ENCODE assay signal across 1 cellular context in genomic region chr2:42340045-42340937, GRCh38.
TF ChIP-seq lines count a peak whose summit lies in the region.

No MANE protein-coding gene starts in this region.

TF ChIP-seq in HepG2, 621 proteins besides CTCF, POLR2A, EP300 and RAD21 (continued from another document and continues in another):
- TF ChIP-seq AFF4 (CRISPR knock-in tag; IDR thresholded peaks at IDR 0.05), result no peak
- no peak for TF ChIP-seq ZFYVE20 (CRISPR knock-in tag; IDR thresholded peaks at IDR 0.05; ENCODE audit: borderline replicate concordance, low read depth)
- TF ChIP-seq ZNF589 (CRISPR knock-in tag; conservative IDR thresholded peaks at IDR 0.05), result 0 out of 2 replicates have a peak, but pooled peaks have one; percentile 47
- peak; percentile 67 for TF ChIP-seq ZFP91 (CRISPR knock-in tag; IDR thresholded peaks at IDR 0.05; ENCODE audit: borderline replicate concordance)
- TF ChIP-seq SSRP1 (CRISPR knock-in tag; IDR thresholded peaks at IDR 0.05), result peak; percentile 25; the same call in 1 of the 2 replicates
- 0 out of 2 replicates have a peak, but pooled peaks have one; percentile 22 for TF ChIP-seq MEF2D (CRISPR knock-in tag; IDR thresholded peaks at IDR 0.05)
- no peak; the same call in 1 of the 2 replicates for TF ChIP-seq SOX5 (CRISPR knock-in tag; IDR thresholded peaks at IDR 0.05; ENCODE audit: borderline replicate concordance)
- TF ChIP-seq NONO (IDR thresholded peaks at IDR 0.05), result no peak
- TF ChIP-seq NONO (CRISPR knock-in tag; conservative IDR thresholded peaks at IDR 0.05), result peak; percentile 58
- no peak for TF ChIP-seq TIGD3 (CRISPR knock-in tag; IDR thresholded peaks at IDR 0.05; ENCODE audit: borderline replicate concordance)
- TF ChIP-seq GATA4 (IDR thresholded peaks at IDR 0.05; ENCODE audit: borderline replicate concordance, low read depth), result no peak
- TF ChIP-seq ZNF709 (CRISPR knock-in tag; IDR thresholded peaks at IDR 0.05), result 0 out of 2 replicates have a peak, but pooled peaks have one; percentile 76
- no peak for TF ChIP-seq KDM1A (CRISPR knock-in tag; IDR thresholded peaks at IDR 0.05)
- TF ChIP-seq TERF1 (CRISPR knock-in tag; IDR thresholded peaks at IDR 0.05), result no peak
- TF ChIP-seq POLR2AphosphoS5 (IDR thresholded peaks at IDR 0.05; ENCODE audit: low read depth, low read length), result peak; percentile 58
- TF ChIP-seq ZBTB3 (CRISPR knock-in tag; IDR thresholded peaks at IDR 0.05; ENCODE audit: borderline replicate concordance, low read depth), result 0 out of 2 replicates have a peak, but pooled peaks have one; percentile 19
- peak; percentile 95 for TF ChIP-seq AGO2 (optimal IDR thresholded peaks at IDR 0.05; ENCODE audit: low read depth, low read length)
- TF ChIP-seq ZSCAN9 (CRISPR knock-in tag; IDR thresholded peaks at IDR 0.05; ENCODE audit: borderline replicate concordance), result no peak
- no peak for TF ChIP-seq HOXA7 (CRISPR knock-in tag; IDR thresholded peaks at IDR 0.05)
- 0 out of 2 replicates have a peak, but pooled peaks have one; percentile 19 for TF ChIP-seq ZNF576 (CRISPR knock-in tag; IDR thresholded peaks at IDR 0.05)
- 0 out of 2 replicates have a peak, but pooled peaks have one; percentile 33 for TF ChIP-seq THAP7 (CRISPR knock-in tag; IDR thresholded peaks at IDR 0.05)
- no peak; the same call in 1 of the 2 replicates for TF ChIP-seq ZNF609 (CRISPR knock-in tag; IDR thresholded peaks at IDR 0.05; ENCODE audit: borderline replicate concordance)
- no peak; the same call in 1 of the 2 replicates for TF ChIP-seq ZIK1 (CRISPR knock-in tag; IDR thresholded peaks at IDR 0.05; ENCODE audit: borderline replicate concordance, low read depth)
- no peak for TF ChIP-seq HOXD1 (CRISPR knock-in tag; IDR thresholded peaks at IDR 0.05)
- no peak for TF ChIP-seq ZNF275 (CRISPR knock-in tag; IDR thresholded peaks at IDR 0.05; ENCODE audit: borderline replicate concordance)
- no peak for TF ChIP-seq HDAC2 (CRISPR knock-in tag; IDR thresholded peaks at IDR 0.05)
- peak; percentile 57; the same call in 1 of the 2 replicates for TF ChIP-seq ATF7-NPFF (CRISPR knock-in tag; IDR thresholded peaks at IDR 0.05; ENCODE audit: low read depth)
- TF ChIP-seq ZNF142 (CRISPR knock-in tag; IDR thresholded peaks at IDR 0.05), result peak; percentile 26; the same call in 1 of the 2 replicates
- no peak for TF ChIP-seq LRRFIP1 (CRISPR knock-in tag; conservative IDR thresholded peaks at IDR 0.05)
